13 cellular contexts compared by ENCODE assay signal in genomic region chr2:69585855-69586560, GRCh38. TPM values are rescaled to one million over a fixed set of nuclear protein-coding genes. Genes with fewer than 3 reads are reported as not detected.
DNase-seq lines count a peak whose midpoint lies in the region; ATAC-seq and TF ChIP-seq lines count a peak whose summit lies in the region.
"Had no signal": no experiment of that assay in that cellular context is flagged by ENCODE, and none has a peak within 500 bp of the region (broad histone marks: within the 10 kb centered on the region; RNA-seq: fewer than 3 reads in every experiment).

No MANE protein-coding gene starts in this region.

- H3K79me2 ChIP-seq in PC-3 (ENCODE audit: low read length), result peaks cover 54% of the 10 kb centered on the region

- H3K9me3 Mint-ChIP-seq in activated T-cell treated with anti-CD3 and anti-CD28 coated beads, Interleukin-2, amount 50 U/mL, for 72 hours, result no peaks in the 10 kb centered on the region

- H3K27me3 Mint-ChIP-seq in activated T-cell treated with anti-CD3 and anti-CD28 coated beads, Interleukin-2, amount 50 U/mL, for 72 hours (ENCODE audit: low read depth), result no peaks in the 10 kb centered on the region
- H3K27me3 Mint-ChIP-seq: activated CD8-positive, alpha-beta memory T cell treated with anti-CD3 and anti-CD28 coated beads, Interleukin-2, amount 10 ng/mL, durations not matched to agents 7 days and 5 days had no signal

- H3K27ac Mint-ChIP-seq in activated T-cell treated with anti-CD3 and anti-CD28 coated beads, Interleukin-2, amount 50 U/mL, for 72 hours, result peak overlapping the region; percentile 84
- H3K27ac Mint-ChIP-seq: activated CD8-positive, alpha-beta memory T cell treated with anti-CD3 and anti-CD28 coated beads, Interleukin-2, amount 10 ng/mL, durations not matched to agents 7 days and 5 days had no signal

- intact Hi-C loops in gastrocnemius medialis (cut with DNase I; ENCODE audit: low total_unique reads), result loop anchor here (10.0 kb wide), 1 partner anchor 539 kb away; no protein-coding TSS in a partner anchor
- intact Hi-C loops in PC-3 (cut with micrococcal nuclease), result no loop called here

- H3K4me1 ChIP-seq in gastrocnemius medialis (peaks cover 66 to 81% of the 10 kb centered on the region in 2 donors), PC-3 (ENCODE audit: insufficient read depth, low read length) (peaks cover 15% of the 10 kb centered on the region)

- H3K27ac ChIP-seq in gastrocnemius medialis (peak overlapping the region in 3 of 4 donors; percentile 12 to 72 (median 44)), PC-3 (ENCODE audit: low read length) (no peak overlapping the region)
- H3K27ac ChIP-seq: cardiac muscle cell had no signal

- in situ Hi-C loops in gastrocnemius medialis (cut with MboI; ENCODE audit: low sequenced_read_pairs in 4 of 4), result no loop called here

- peak overlapping the region; percentile 71 to 74 for H3K4me3 Mint-ChIP-seq in activated T-cell treated with anti-CD3 and anti-CD28 coated beads, Interleukin-2, amount 50 U/mL, for 72 hours
- H3K4me3 Mint-ChIP-seq: activated CD8-positive, alpha-beta memory T cell treated with anti-CD3 and anti-CD28 coated beads, Interleukin-2, amount 10 ng/mL, durations not matched to agents 7 days and 5 days had no signal

- TF ChIP-seq CTCF in gastrocnemius medialis (IDR thresholded peaks at IDR 0.05 in 4 of 5, conservative IDR thresholded peaks at IDR 0.05 in 1 of 5) (no peak), PC-3 (conservative IDR thresholded peaks at IDR 0.05; ENCODE audit: low read depth, low read length) (no peak)

- no peak overlapping the region for H3K9ac ChIP-seq in PC-3 (ENCODE audit: low read length)

- H2AFZ ChIP-seq in PC-3 (ENCODE audit: low read length), result no peak overlapping the region

- peaks cover 1 to 5% of the 10 kb centered on the region in 2 donors for H3K36me3 Mint-ChIP-seq in activated T-cell treated with anti-CD3 and anti-CD28 coated beads, Interleukin-2, amount 50 U/mL, for 72 hours (ENCODE audit: insufficient read depth in 2 of 2)

- H3K27me3 ChIP-seq in gastrocnemius medialis, result no peaks in the 10 kb centered on the region
- no peaks in the 10 kb centered on the region for H3K27me3 ChIP-seq in PC-3 (ENCODE audit: low read length)
- H3K27me3 ChIP-seq: cardiac muscle cell had no signal

- no peak overlapping the region for H3K4me2 ChIP-seq in PC-3 (ENCODE audit: low read length)

- peaks cover 95% of the 10 kb centered on the region for H3K4me1 Mint-ChIP-seq in activated T-cell treated with anti-CD3 and anti-CD28 coated beads, Interleukin-2, amount 50 U/mL, for 72 hours (ENCODE audit: low read depth)

- H3K9me3 ChIP-seq in gastrocnemius medialis (no peaks in the 10 kb centered on the region), PC-3 (ENCODE audit: low read length) (no peaks in the 10 kb centered on the region)

- H3K4me3 ChIP-seq in gastrocnemius medialis (no peak overlapping the region), PC-3 (ENCODE audit: low read length) (no peak overlapping the region)
- H3K4me3 ChIP-seq: cardiac muscle cell had no signal

- no peak for TF ChIP-seq POLR2A in gastrocnemius medialis (IDR thresholded peaks at IDR 0.05)

- peak; percentile 62 to 69 for ATAC-seq in activated T-cell treated with anti-CD3 and anti-CD28 coated beads, Interleukin-2, amount 50 U/mL, for 72 hours (replicated peaks in 1 of 2)
- ATAC-seq in gastrocnemius medialis (no peak), GM21367 (IDR thresholded peaks at IDR 0.05; ENCODE audit: unreplicated experiment) (no peak), PC-3 (no peak)
- ATAC-seq: activated CD8-positive, alpha-beta memory T cell treated with anti-CD3 and anti-CD28 coated beads, Interleukin-2, amount 10 ng/mL, durations not matched to agents 7 days and 5 days; HepG2; sciatic nerve had no signal

- POLR2A ChIA-PET in PC-3 (lab: Charles Lee; ENCODE audit: unreplicated experiment), result no interaction called here

- BruUV-seq in PC-3 (replicated peaks; lab: Mats Ljungman, UMichigan), result no TSS peak

- no peak for DNase-seq in activated T-cell treated with anti-CD3 and anti-CD28 coated beads, Interleukin-2, amount 50 U/mL, for 72 hours
- no peak for DNase-seq in activated T-cell treated with anti-CD3 and anti-CD28 coated beads, Interleukin-2, amount 50 U/mL, for 48 hours
- peak; percentile 40 for DNase-seq in HK-2 (ENCODE audit: unreplicated experiment)
- DNase-seq in astrocyte of the hippocampus (ENCODE audit: low read depth, low spot score), result peak; percentile 64
- DNase-seq in gastrocnemius medialis, result no peak
- DNase-seq in NCI-H2107 treated with DMSO at 0.1 percent for 48 hours (lab: John Stamatoyannopoulos, UW; ENCODE audit: unreplicated experiment), result no peak
- DNase-seq in PC-3, result no peak
- DNase-seq: activated CD8-positive, alpha-beta memory T cell treated with anti-CD3 and anti-CD28 coated beads, Interleukin-2, amount 10 ng/mL, durations not matched to agents 7 days and 5 days; NCI-H345 had no signal

- no peaks in the 10 kb centered on the region for H3K36me3 ChIP-seq in gastrocnemius medialis
- no peaks in the 10 kb centered on the region for H3K36me3 ChIP-seq in PC-3 (ENCODE audit: low read depth, low read length)
- H3K36me3 ChIP-seq: cardiac muscle cell had no signal

- no peaks in the 10 kb centered on the region for H3F3A ChIP-seq in PC-3 (ENCODE audit: low read length, unreplicated experiment)

- CTCF ChIA-PET in PC-3 (lab: Charles Lee), result no interaction called here

- H3K9me2 ChIP-seq in PC-3 (replicated peaks; ENCODE audit: low read length), result no peaks in the 10 kb centered on the region

- no peaks in the 10 kb centered on the region for H4K20me1 ChIP-seq in PC-3 (ENCODE audit: low read length)

RNA-seq across cellular contexts. Expression of gene AAK1, which starts 57.5 kb away (rescaled TPM):
- total RNA-seq in activated T-cell treated with anti-CD3 and anti-CD28 coated beads, Interleukin-2, amount 50 U/mL, for 72 hours, result 100 to 1,000 TPM; 134 to 137 TPM
- total RNA-seq in gastrocnemius medialis, result 10 to 100 TPM; 30.0 to 47.3 (median 39.1) TPM
- 46.8 and 47.9 TPM in 2 replicates for total RNA-seq in PC-3 (2014; rRNA removed)

Comparison
In these comparisons a context has a peak if more than half of its experiments do, and no peak if none do; other contexts are left out.
1. ATAC-seq: peak in activated T-cell treated with anti-CD3 and anti-CD28 coated beads, Interleukin-2, amount 50 U/mL, for 72 hours (2 of 2); none in gastrocnemius medialis (0 of 2), GM21367 (single experiment) and PC-3 (single experiment).
2. DNase-seq: peak in HK-2 (single experiment) and astrocyte of the hippocampus (single experiment); none in activated T-cell treated with anti-CD3 and anti-CD28 coated beads, Interleukin-2, amount 50 U/mL, for 72 hours (0 of 2), activated T-cell treated with anti-CD3 and anti-CD28 coated beads, Interleukin-2, amount 50 U/mL, for 48 hours (0 of 2), gastrocnemius medialis (0 of 2), NCI-H2107 treated with DMSO at 0.1 percent for 48 hours (single experiment) and PC-3 (single experiment).